ENCODE assay signal across 8 cellular contexts in the genomic region with DNA sequence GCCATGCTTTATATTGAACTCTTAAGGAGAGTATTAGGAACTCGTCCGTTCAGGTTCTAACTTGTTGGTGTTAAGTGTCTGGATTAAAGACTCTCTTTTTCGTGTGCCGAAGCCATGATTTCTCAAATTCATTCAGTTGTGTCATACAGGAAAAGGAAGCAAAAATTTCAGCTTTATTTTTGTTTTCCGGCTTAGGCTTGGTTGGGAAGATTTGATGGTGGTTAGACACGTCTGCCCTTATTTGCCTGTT. TPM values are rescaled to one million over a fixed set of nuclear protein-coding genes. Genes with fewer than 3 reads are reported as not detected.
A peak's percentile ranks its signal among the peaks of the same experiment; 100 is the strongest.
DNase-seq lines count a peak whose midpoint lies in the region; ATAC-seq, FAIRE-seq and TF ChIP-seq lines count a peak whose summit lies in the region.

No MANE protein-coding gene starts in this region.

- no peak for FAIRE-seq in frontal cortex (lab: Jason Lieb, UNC)

- H3K27me3 ChIP-seq in iPS DF 6.9 (ENCODE audit: control insufficient read depth, insufficient read depth, low read length) (no peaks in the 10 kb centered on the region), smooth muscle cell (ENCODE audit: low read depth) (no peaks in the 10 kb centered on the region)

- peaks cover 50% of the 10 kb centered on the region for H3K4me1 Mint-ChIP-seq in activated naive CD4-positive, alpha-beta T cell treated with anti-CD3 and anti-CD28 coated beads, Interleukin-2, amount 50 U/mL, for 24 hours
- peaks cover 52% of the 10 kb centered on the region for H3K4me1 Mint-ChIP-seq in activated B cell treated with CpG ODN at 0.5 μM for 24 hours

- H3K79me2 ChIP-seq in smooth muscle cell (ENCODE audit: low read depth): peaks cover 54% of the 10 kb centered on the region

- H3K36me3 ChIP-seq in iPS DF 6.9 (ENCODE audit: control insufficient read depth, insufficient read depth, low read length): no peaks in the 10 kb centered on the region; the same call in 1 of the 2 replicates
- H3K36me3 ChIP-seq in smooth muscle cell (ENCODE audit: low read depth): no peaks in the 10 kb centered on the region

- ATAC-seq in activated B cell treated with CpG ODN at 0.5 μM for 24 hours (ENCODE audit: low read depth): no peak
- ATAC-seq in GM19023 (IDR thresholded peaks at IDR 0.05; ENCODE audit: unreplicated experiment): no peak

- H3K9me3 ChIP-seq in iPS DF 6.9 (ENCODE audit: control insufficient read depth, insufficient read depth, low read length): no peaks in the 10 kb centered on the region
- no peaks in the 10 kb centered on the region for H3K9me3 ChIP-seq in smooth muscle cell (replicated peaks; ENCODE audit: low read depth)

- POLR2A ChIA-PET in activated B cell treated with CpG ODN at 0.5 μM for 24 hours (lab: Charles Lee): interaction anchor here (0.6 to 4.1 kb wide), 7 partner anchors 13 to 375 kb away, joined by 3 to 25 read pairs (median 4); a partner anchor contains a TSS

- H3K27me3 Mint-ChIP-seq in activated naive CD4-positive, alpha-beta T cell treated with anti-CD3 and anti-CD28 coated beads, Interleukin-2, amount 50 U/mL, for 24 hours: no peaks in the 10 kb centered on the region
- H3K27me3 Mint-ChIP-seq in activated B cell treated with CpG ODN at 0.5 μM for 24 hours: no peaks in the 10 kb centered on the region

- peaks cover 1% of the 10 kb centered on the region for H3K4me1 ChIP-seq in iPS DF 6.9 (ENCODE audit: control insufficient read depth, insufficient read depth, low read length)
- peaks cover 10% of the 10 kb centered on the region for H3K4me1 ChIP-seq in smooth muscle cell (ENCODE audit: low read depth)

- WGBS in iPS DF 6.9 (ENCODE audit: insufficient coverage, insufficient read length): no CpG with 5 or more reads among the region's 6 CpGs
- 9% methylated on average over 6 of the region's 6 CpGs for WGBS in smooth muscle cell (ENCODE audit: low lambda C conversion rate)

- H3K9ac ChIP-seq in smooth muscle cell (ENCODE audit: low read depth): peak overlapping the region; percentile 45

- H3K9me3 Mint-ChIP-seq in activated naive CD4-positive, alpha-beta T cell treated with anti-CD3 and anti-CD28 coated beads, Interleukin-2, amount 50 U/mL, for 24 hours: no peaks in the 10 kb centered on the region
- H3K9me3 Mint-ChIP-seq in activated B cell treated with CpG ODN at 0.5 μM for 24 hours: no peaks in the 10 kb centered on the region

- peak overlapping the region; percentile 95 for H3K4me3 Mint-ChIP-seq in activated naive CD4-positive, alpha-beta T cell treated with anti-CD3 and anti-CD28 coated beads, Interleukin-2, amount 50 U/mL, for 24 hours
- H3K4me3 Mint-ChIP-seq in activated B cell treated with CpG ODN at 0.5 μM for 24 hours: peak overlapping the region; percentile 88

- no peak for TF ChIP-seq CTCF in activated B cell treated with CpG ODN at 0.5 μM for 24 hours (IDR thresholded peaks at IDR 0.05)
- no peak for TF ChIP-seq CTCF in smooth muscle cell (IDR thresholded peaks at IDR 0.05; ENCODE audit: borderline replicate concordance, insufficient read depth, poor library complexity, severe bottlenecking)

- peak overlapping the region; percentile 98 for H3K27ac Mint-ChIP-seq in activated naive CD4-positive, alpha-beta T cell treated with anti-CD3 and anti-CD28 coated beads, Interleukin-2, amount 50 U/mL, for 24 hours
- peak overlapping the region; percentile 90 for H3K27ac Mint-ChIP-seq in activated B cell treated with CpG ODN at 0.5 μM for 24 hours

- peaks cover 32% of the 10 kb centered on the region for H3F3A ChIP-seq in smooth muscle cell (ENCODE audit: low read depth)

- peak overlapping the region; percentile 90 for H3K4me2 ChIP-seq in smooth muscle cell

- no peak overlapping the region for H3K27ac ChIP-seq in iPS DF 6.9 (ENCODE audit: low read length)
- H3K27ac ChIP-seq in smooth muscle cell (ENCODE audit: low read depth): peak overlapping the region; percentile 61

- intact Hi-C loops in activated B cell treated with CpG ODN at 0.5 μM for 24 hours (cut with micrococcal nuclease) (loop anchor here (1.0 to 5.0 kb wide), 6 partner anchors 60 to 359 kb away; a partner anchor contains a TSS), posterior cingulate gyrus (cut with DNase I) (loop anchor here (2.0 to 5.0 kb wide), 3 partner anchors 31 to 166 kb away; a partner anchor contains a TSS)

- no peak for DNase-seq in activated naive CD4-positive, alpha-beta T cell treated with anti-CD3 and anti-CD28 coated beads, Interleukin-2, amount 50 U/mL, for 16 hours
- no peak for DNase-seq in activated B cell treated with CpG ODN at 0.5 μM for 24 hours
- DNase-seq in iPS DF 6.9 (ENCODE audit: low read depth, low spot score): no peak
- no peak for DNase-seq in smooth muscle cell (lab: John Stamatoyannopoulos, UW; ENCODE audit: unreplicated experiment)
- no peak for DNase-seq in posterior cingulate gyrus
- no peak for DNase-seq in frontal cortex (ENCODE audit: low spot score in 2 of 2)

- CTCF ChIA-PET in activated B cell treated with CpG ODN at 0.5 μM for 24 hours (lab: Charles Lee): interaction anchor here (0.7 to 1.0 kb wide), 2 partner anchors 31 to 358 kb away, joined by 3 read pairs; a partner anchor contains a TSS

- peaks cover 4% of the 10 kb centered on the region for H3K36me3 Mint-ChIP-seq in activated naive CD4-positive, alpha-beta T cell treated with anti-CD3 and anti-CD28 coated beads, Interleukin-2, amount 50 U/mL, for 24 hours
- H3K36me3 Mint-ChIP-seq in activated B cell treated with CpG ODN at 0.5 μM for 24 hours (ENCODE audit: low read depth): peaks cover 19% of the 10 kb centered on the region

- H3K4me3 ChIP-seq in iPS DF 6.9 (ENCODE audit: low read length) (peak overlapping the region; percentile 17; the same call in 1 of the 2 replicates), smooth muscle cell (peak overlapping the region; percentile 58)

- H2AFZ ChIP-seq in smooth muscle cell (ENCODE audit: low read depth): no peak overlapping the region

- H4K20me1 ChIP-seq in smooth muscle cell (ENCODE audit: low read depth): peaks cover 75% of the 10 kb centered on the region

RNA-seq across cellular contexts. Expression of a gene that starts 0.9 kb away (rescaled TPM):
- total RNA-seq in activated B cell treated with CpG ODN at 0.5 μM for 24 hours (27.5 and 28.6 TPM in 2 replicates), smooth muscle cell (21.1 and 24.5 TPM in 2 replicates), frontal cortex (102 TPM)
- 8.7 TPM in 2 replicates for polyA plus RNA-seq in smooth muscle cell

RNA-seq across cellular contexts. Expression of a gene that starts 30.7 kb away (rescaled TPM):
- total RNA-seq in activated B cell treated with CpG ODN at 0.5 μM for 24 hours (36.7 and 38.8 TPM in 2 replicates), smooth muscle cell (74.0 and 74.4 TPM in 2 replicates), frontal cortex (22.4 TPM)
- polyA plus RNA-seq in smooth muscle cell: 93.8 and 94.8 TPM in 2 replicates

RNA-seq across cellular contexts. Expression of a gene that starts 34.5 kb away (rescaled TPM):
- total RNA-seq in activated B cell treated with CpG ODN at 0.5 μM for 24 hours (not detected in 2 replicates), smooth muscle cell (not detected in 2 replicates), frontal cortex (not detected)
- 0.31 TPM in 1 of 2 replicates, not detected in the other for polyA plus RNA-seq in smooth muscle cell
